ENCODE assay signal across 18 cellular contexts in the genomic region with DNA sequence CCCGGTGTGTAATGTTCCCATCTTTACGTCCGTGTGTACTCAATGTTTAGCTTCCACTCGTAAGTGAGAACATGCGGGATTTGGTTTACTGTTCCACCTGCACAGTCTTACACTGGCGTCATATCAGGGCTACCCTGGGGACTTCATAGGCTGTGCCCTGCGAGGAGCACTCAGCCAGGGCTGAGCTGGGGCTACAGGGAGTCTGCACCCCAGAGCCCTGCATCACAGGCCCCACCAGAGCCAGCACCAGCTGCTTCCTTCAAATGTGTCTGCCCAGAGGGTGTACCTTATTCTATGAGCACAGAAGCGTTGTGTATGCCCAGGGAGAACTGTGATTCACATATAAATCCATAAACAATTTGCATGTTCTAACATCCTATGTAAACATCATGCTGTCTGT.
A peak's percentile ranks its signal among the peaks of the same experiment; 100 is the strongest.
DNase-seq lines count a peak whose midpoint lies in the region; ATAC-seq and TF ChIP-seq lines count a peak whose summit lies in the region.
"Had no signal": no experiment of that assay in that cellular context is flagged by ENCODE, and none has a peak within 500 bp of the region (broad histone marks: within the 10 kb centered on the region; RNA-seq: fewer than 3 reads in every experiment).

No MANE protein-coding gene starts in this region.

- no peaks in the 10 kb centered on the region for H3K9me3 ChIP-seq in sigmoid colon
- H3K9me3 ChIP-seq: BE2C had no signal

- H3K4me1 Mint-ChIP-seq in natural killer cell treated with Interleukin-12 subunit alpha and Interleukin-12 subunit beta and Interleukin-15 and Interleukin-18, amount 100 ng/mL, for 72 hours (ENCODE audit: low read depth in 2 of 2), result no peaks in the 10 kb centered on the region
- H3K4me1 Mint-ChIP-seq in natural killer cell (no peaks in the 10 kb centered on the region), chondrocyte (ENCODE audit: low read depth) (no peaks in the 10 kb centered on the region)
- H3K4me1 Mint-ChIP-seq: CD14-positive monocyte, IgD-negative memory B cell had no signal

- no peak overlapping the region for H3K27ac ChIP-seq in sigmoid colon

- no peak for TF ChIP-seq EP300 in sigmoid colon (IDR thresholded peaks at IDR 0.05)

- TF ChIP-seq POLR2A in sigmoid colon (IDR thresholded peaks at IDR 0.05), result no peak

- no peak overlapping the region for H3K4me3 Mint-ChIP-seq in natural killer cell treated with Interleukin-12 subunit alpha and Interleukin-12 subunit beta and Interleukin-15 and Interleukin-18, amount 100 ng/mL, for 72 hours
- H3K4me3 Mint-ChIP-seq in natural killer cell (no peak overlapping the region), chondrocyte (ENCODE audit: unreplicated experiment) (no peak overlapping the region)
- H3K4me3 Mint-ChIP-seq: CD14-positive monocyte; CD4-positive, alpha-beta memory T cell; GM23338; HFFc6; IgD-negative memory B cell had no signal

- H3K36me3 Mint-ChIP-seq in natural killer cell treated with Interleukin-12 subunit alpha and Interleukin-12 subunit beta and Interleukin-15 and Interleukin-18, amount 100 ng/mL, for 72 hours, result no peaks in the 10 kb centered on the region
- H3K36me3 Mint-ChIP-seq in natural killer cell (no peaks in the 10 kb centered on the region), chondrocyte (ENCODE audit: low read depth) (no peaks in the 10 kb centered on the region)
- H3K36me3 Mint-ChIP-seq: CD14-positive monocyte; CD4-positive, alpha-beta memory T cell; IgD-negative memory B cell had no signal

- no peaks in the 10 kb centered on the region for H3K36me3 ChIP-seq in sigmoid colon
- H3K36me3 ChIP-seq: BE2C had no signal

- no peak overlapping the region for H3K27ac Mint-ChIP-seq in natural killer cell treated with Interleukin-12 subunit alpha and Interleukin-12 subunit beta and Interleukin-15 and Interleukin-18, amount 100 ng/mL, for 72 hours
- no peak overlapping the region for H3K27ac Mint-ChIP-seq in natural killer cell
- no peak overlapping the region for H3K27ac Mint-ChIP-seq in chondrocyte (ENCODE audit: unreplicated experiment)
- H3K27ac Mint-ChIP-seq: CD14-positive monocyte; CD4-positive, alpha-beta memory T cell; GM23338; HFFc6; IgD-negative memory B cell had no signal

- ATAC-seq in natural killer cell treated with Interleukin-12 subunit alpha and Interleukin-12 subunit beta and Interleukin-15 and Interleukin-18, amount 100 ng/mL, for 72 hours, result peak; percentile 2 to 25
- ATAC-seq in natural killer cell (no peak), HG03159 (IDR thresholded peaks at IDR 0.05; ENCODE audit: unreplicated experiment) (no peak)
- ATAC-seq: GM23338, HCT116, HepG2 had no signal

- no peak overlapping the region for H3K4me3 ChIP-seq in sigmoid colon
- H3K4me3 ChIP-seq: GM23338 had no signal

- 76 to 86% methylated on average over 8 of the region's 8 CpGs for WGBS in sigmoid colon, 2 donors

- intact Hi-C loops in natural killer cell (cut with micrococcal nuclease), result no loop called here
- intact Hi-C loops in sigmoid colon (cut with DNase I), result no loop called here

- H3K27me3 ChIP-seq in sigmoid colon, result no peaks in the 10 kb centered on the region
- H3K27me3 ChIP-seq: BE2C had no signal

- H3K4me1 ChIP-seq in sigmoid colon, result no peaks in the 10 kb centered on the region
- H3K4me1 ChIP-seq: BE2C had no signal

- H3K9me3 Mint-ChIP-seq in natural killer cell treated with Interleukin-12 subunit alpha and Interleukin-12 subunit beta and Interleukin-15 and Interleukin-18, amount 100 ng/mL, for 72 hours, result no peaks in the 10 kb centered on the region
- H3K9me3 Mint-ChIP-seq in natural killer cell, result no peaks in the 10 kb centered on the region
- peaks cover 34% of the 10 kb centered on the region for H3K9me3 Mint-ChIP-seq in chondrocyte (ENCODE audit: low read depth)
- H3K9me3 Mint-ChIP-seq: CD14-positive monocyte, IgD-negative memory B cell had no signal

- TF ChIP-seq CTCF in natural killer cell (IDR thresholded peaks at IDR 0.05) (no peak), chondrocyte (IDR thresholded peaks at IDR 0.05) (no peak), sigmoid colon (IDR thresholded peaks at IDR 0.05) (no peak)

- peaks cover 0 to 13% of the 10 kb centered on the region in 2 donors for H3K27me3 Mint-ChIP-seq in natural killer cell treated with Interleukin-12 subunit alpha and Interleukin-12 subunit beta and Interleukin-15 and Interleukin-18, amount 100 ng/mL, for 72 hours
- no peaks in the 10 kb centered on the region for H3K27me3 Mint-ChIP-seq in natural killer cell (ENCODE audit: low read depth in 2 of 2)
- no peaks in the 10 kb centered on the region for H3K27me3 Mint-ChIP-seq in chondrocyte (ENCODE audit: low read depth)
- H3K27me3 Mint-ChIP-seq: CD4-positive, alpha-beta memory T cell; IgD-negative memory B cell had no signal

- DNase-seq in natural killer cell treated with Interleukin-12 subunit alpha and Interleukin-12 subunit beta and Interleukin-15 and Interleukin-18, amount 100 ng/mL, for 72 hours (ENCODE audit: low spot score), result no peak
- DNase-seq in natural killer cell (no peak), chondrocyte (ENCODE audit: low spot score) (peak; percentile 41), sigmoid colon (peak; percentile 32)
- no peak for DNase-seq in stimulated activated naive CD4-positive, alpha-beta T cell (lab: John Stamatoyannopoulos, UW)
- DNase-seq: ACHN; BE2C; CD4-positive, alpha-beta memory T cell; DMS153; DMS79; GDM1; HFFc6 had no signal

Comparison
In these comparisons a context has a peak if more than half of its experiments do, and no peak if none do; other contexts are left out.
1. ATAC-seq: peak in natural killer cell treated with Interleukin-12 subunit alpha and Interleukin-12 subunit beta and Interleukin-15 and Interleukin-18, amount 100 ng/mL, for 72 hours (2 of 2); none in natural killer cell (0 of 3) and HG03159 (single experiment).
2. DNase-seq: peak in chondrocyte (single experiment) and sigmoid colon (single experiment); none in natural killer cell treated with Interleukin-12 subunit alpha and Interleukin-12 subunit beta and Interleukin-15 and Interleukin-18, amount 100 ng/mL, for 72 hours (single experiment), natural killer cell (single experiment) and stimulated activated naive CD4-positive, alpha-beta T cell (0 of 6).